In genomic region chr12:54967461-54967860, GRCh38 we compare ENCODE assay signal across 16 cellular contexts. TPM values are rescaled to one million over a fixed set of nuclear protein-coding genes. Genes with fewer than 3 reads are reported as not detected.
A peak's percentile ranks its signal among the peaks of the same experiment; 100 is the strongest.
DNase-seq lines count a peak whose midpoint lies in the region; FAIRE-seq and TF ChIP-seq lines count a peak whose summit lies in the region.
"Had no signal": no experiment of that assay in that cellular context is flagged by ENCODE, and none has a peak within 500 bp of the region (broad histone marks: within the 10 kb centered on the region; RNA-seq: fewer than 3 reads in every experiment).

No MANE protein-coding gene starts in this region.

- no peak for FAIRE-seq in endothelial cell of umbilical vein (lab: Jason Lieb, UNC)
- FAIRE-seq: GM12878 had no signal

- POLR2A ChIA-PET in activated CD4-positive, alpha-beta memory T cell treated with anti-CD3 and anti-CD28 coated beads for 36 hours (lab: Charles Lee) = no interaction called here
- POLR2A ChIA-PET in endothelial cell of umbilical vein (lab: Charles Lee) = no interaction called here

- no peak for TF ChIP-seq EP300 in stomach (IDR thresholded peaks at IDR 0.05)

- H3K4me1 Mint-ChIP-seq in activated naive CD4-positive, alpha-beta T cell treated with anti-CD3 and anti-CD28 coated beads for 36 hours (ENCODE audit: low read depth) = peaks cover 78% of the 10 kb centered on the region
- H3K4me1 Mint-ChIP-seq in activated CD4-positive, alpha-beta memory T cell treated with anti-CD3 and anti-CD28 coated beads for 36 hours (ENCODE audit: low read depth) = peaks cover 73% of the 10 kb centered on the region

- H3K4me2 ChIP-seq in endothelial cell of umbilical vein (ENCODE audit: insufficient read depth, low read length) = no peak overlapping the region

- H3K4me3 Mint-ChIP-seq in activated naive CD4-positive, alpha-beta T cell treated with anti-CD3 and anti-CD28 coated beads for 36 hours = no peak overlapping the region
- H3K4me3 Mint-ChIP-seq in activated CD4-positive, alpha-beta memory T cell treated with anti-CD3 and anti-CD28 coated beads for 36 hours = no peak overlapping the region

- intact Hi-C loops in activated naive CD4-positive, alpha-beta T cell treated with anti-CD3 and anti-CD28 coated beads for 36 hours (cut with micrococcal nuclease) = no loop called here
- intact Hi-C loops in activated CD4-positive, alpha-beta memory T cell treated with anti-CD3 and anti-CD28 coated beads for 36 hours (cut with micrococcal nuclease) = loop anchor here (1.0 kb wide), 1 partner anchor 17 kb away; the partner anchor contains the start of gene TESPA1
- intact Hi-C loops in endothelial cell of umbilical vein (cut with micrococcal nuclease) (no loop called here), stomach (cut with DNase I; ENCODE audit: low total_unique reads) (no loop called here), posterior cingulate gyrus (cut with DNase I) (no loop called here)

- H3K9me1 ChIP-seq in endothelial cell of umbilical vein (replicated peaks; ENCODE audit: control insufficient read depth, extremely low read depth, insufficient read depth, low read length) = no peaks in the 10 kb centered on the region

- H2AFZ ChIP-seq in endothelial cell of umbilical vein (ENCODE audit: low read depth, low read length) = no peak overlapping the region

- TF ChIP-seq CTCF in endothelial cell of umbilical vein (IDR thresholded peaks at IDR 0.05; ENCODE audit: extremely low read depth in 1 of 2, insufficient read depth in 1 of 2, low read depth in 1 of 2, low read length in 2 of 2) (no peak), stomach (IDR thresholded peaks at IDR 0.05) (no peak)

- H3K9ac ChIP-seq in endothelial cell of umbilical vein (replicated peaks; ENCODE audit: extremely low read depth, insufficient read depth, low read length) = no peak overlapping the region

- H4K20me1 ChIP-seq in endothelial cell of umbilical vein (replicated peaks; ENCODE audit: control insufficient read depth, extremely low read depth, insufficient read depth, low read length) = no peaks in the 10 kb centered on the region

- H3K9me3 ChIP-seq in endothelial cell of umbilical vein (replicated peaks; ENCODE audit: control insufficient read depth, insufficient read depth, low read length) (no peaks in the 10 kb centered on the region), stomach (no peaks in the 10 kb centered on the region)
- H3K9me3 ChIP-seq: ovary had no signal

- peaks cover 59% of the 10 kb centered on the region for H3K36me3 Mint-ChIP-seq in activated naive CD4-positive, alpha-beta T cell treated with anti-CD3 and anti-CD28 coated beads for 36 hours (ENCODE audit: low read depth)
- peaks cover 73% of the 10 kb centered on the region for H3K36me3 Mint-ChIP-seq in activated CD4-positive, alpha-beta memory T cell treated with anti-CD3 and anti-CD28 coated beads for 36 hours

- CTCF ChIA-PET in activated naive CD4-positive, alpha-beta T cell treated with anti-CD3 and anti-CD28 coated beads for 36 hours (lab: Charles Lee) = interaction anchor here (1.0 to 1.4 kb wide), 2 partner anchors 10 to 25 kb away, joined by 3 to 12 read pairs; no protein-coding TSS in a partner anchor
- CTCF ChIA-PET in activated CD4-positive, alpha-beta memory T cell treated with anti-CD3 and anti-CD28 coated beads for 36 hours (lab: Charles Lee) = interaction anchor here (1.6 to 10.0 kb wide), 2 partner anchors 9 to 25 kb away, joined by 5 to 55 read pairs; no protein-coding TSS in a partner anchor
- CTCF ChIA-PET in endothelial cell of umbilical vein (lab: Charles Lee) = no interaction called here

- no TSS peak for BruUV-seq in endothelial cell of umbilical vein (replicated peaks; lab: Mats Ljungman, UMichigan)

- H3K9me3 Mint-ChIP-seq in activated naive CD4-positive, alpha-beta T cell treated with anti-CD3 and anti-CD28 coated beads for 36 hours = no peaks in the 10 kb centered on the region
- H3K9me3 Mint-ChIP-seq in activated CD4-positive, alpha-beta memory T cell treated with anti-CD3 and anti-CD28 coated beads for 36 hours = no peaks in the 10 kb centered on the region

- H3K4me3 ChIP-seq in endothelial cell of umbilical vein (replicated peaks in 1 of 3; ENCODE audit: insufficient read depth in 1 of 3, low read depth in 1 of 3, low read length in 3 of 3) (no peak overlapping the region), stomach (no peak overlapping the region)
- H3K4me3 ChIP-seq: GM12878, ovary had no signal

- H3K27ac Mint-ChIP-seq in activated naive CD4-positive, alpha-beta T cell treated with anti-CD3 and anti-CD28 coated beads for 36 hours = peak overlapping the region; percentile 33
- peak overlapping the region; percentile 60 for H3K27ac Mint-ChIP-seq in activated CD4-positive, alpha-beta memory T cell treated with anti-CD3 and anti-CD28 coated beads for 36 hours

- peak; percentile 47 for DNase-seq in activated naive CD4-positive, alpha-beta T cell treated with anti-CD3 and anti-CD28 coated beads for 36 hours
- no peak for DNase-seq in activated naive CD4-positive, alpha-beta T cell treated with anti-CD3 and anti-CD28 coated beads, Interleukin-2, amount 50 U/mL, for 16 hours
- peak; percentile 24 for DNase-seq in activated CD4-positive, alpha-beta memory T cell treated with anti-CD3 and anti-CD28 coated beads for 36 hours
- DNase-seq in endothelial cell of umbilical vein (ENCODE audit: low read depth, low spot score) (peak; percentile 36), stomach (peak; percentile 33), posterior cingulate gyrus (no peak), germinal center (ENCODE audit: low spot score) (no peak)
- no peak for DNase-seq in stimulated activated CD4-positive, alpha-beta T cell treated with anti-CD3 and anti-CD28 coated beads, Interleukin-4, amount 100 ng/mL, for 1 hour
- DNase-seq: activated effector memory CD4-positive, alpha-beta T cell treated with Interleukin-2 at 50 U/mL for 16 hours; DMS53; IMR-90; NCI-H526; stimulated activated CD4-positive, alpha-beta T cell treated with anti-CD3 and anti-CD28 coated beads, Interleukin-15, amount 100 ng/mL, for 24 hours had no signal

- H3K36me3 ChIP-seq in endothelial cell of umbilical vein (ENCODE audit: control insufficient read depth in 2 of 2, extremely low read depth in 1 of 2, insufficient read depth in 2 of 2, low read length in 2 of 2) (no peaks in the 10 kb centered on the region), stomach (no peaks in the 10 kb centered on the region)
- H3K36me3 ChIP-seq: ovary had no signal

- peaks cover 0 to 8% of the 10 kb centered on the region in 2 experiments for H3K27me3 ChIP-seq in endothelial cell of umbilical vein (ENCODE audit: control insufficient read depth in 2 of 2, insufficient read depth in 2 of 2, low read length in 2 of 2)
- no peaks in the 10 kb centered on the region for H3K27me3 ChIP-seq in stomach
- H3K27me3 ChIP-seq: ovary had no signal

- H3K27me3 Mint-ChIP-seq in activated naive CD4-positive, alpha-beta T cell treated with anti-CD3 and anti-CD28 coated beads for 36 hours (ENCODE audit: low read depth) = no peaks in the 10 kb centered on the region
- no peaks in the 10 kb centered on the region for H3K27me3 Mint-ChIP-seq in activated CD4-positive, alpha-beta memory T cell treated with anti-CD3 and anti-CD28 coated beads for 36 hours

- WGBS in stomach, 5 donors = 14 to 30% (median 29%) methylated on average over 2 of the region's 2 CpGs

- no peaks in the 10 kb centered on the region for H3K4me1 ChIP-seq in endothelial cell of umbilical vein (ENCODE audit: control insufficient read depth, extremely low read depth, insufficient read depth, low read length)
- H3K4me1 ChIP-seq in stomach = peaks cover 0 to 5% (median 2%) of the 10 kb centered on the region in 4 donors

- H3K79me2 ChIP-seq in endothelial cell of umbilical vein (ENCODE audit: control insufficient read depth, insufficient read depth, low read length) = no peaks in the 10 kb centered on the region

- no peak overlapping the region for H3K27ac ChIP-seq in endothelial cell of umbilical vein (ENCODE audit: insufficient read depth, low read depth, low read length)
- H3K27ac ChIP-seq in stomach = no peak overlapping the region
- H3K27ac ChIP-seq: ovary had no signal

- dilution Hi-C loops in endothelial cell of umbilical vein (cut with MboI; ENCODE audit: extremely low pct_ligation_motif_present, low sequenced_read_pairs) = no loop called here

- TF ChIP-seq POLR2A in endothelial cell of umbilical vein (IDR thresholded peaks at IDR 0.05; ENCODE audit: low read depth, low read length) = no peak
- TF ChIP-seq POLR2A in stomach (IDR thresholded peaks at IDR 0.05) = no peak

TF ChIP-seq in endothelial cell of umbilical vein, 7 proteins besides CTCF, POLR2A, EP300 and RAD21 (continues in another document):
- TF ChIP-seq MYC (IDR thresholded peaks at IDR 0.05; ENCODE audit: low read depth, low read length) = no peak
- TF ChIP-seq GATA2 (IDR thresholded peaks at IDR 0.05; ENCODE audit: insufficient read depth, insufficient read length, low read depth, low read length) = no peak

RNA-seq across cellular contexts. Expression of gene TESPA1, which starts 17.1 kb away (rescaled TPM):
- 10 to 100 TPM; 43.9 to 45.1 TPM for total RNA-seq in activated naive CD4-positive, alpha-beta T cell treated with anti-CD3 and anti-CD28 coated beads for 36 hours
- total RNA-seq in activated CD4-positive, alpha-beta memory T cell treated with anti-CD3 and anti-CD28 coated beads for 36 hours = 10 to 100 TPM; 73.9 to 74.8 TPM
- not detected in 2 replicates for total RNA-seq in endothelial cell of umbilical vein
- not detected in 2 replicates for polyA plus RNA-seq in endothelial cell of umbilical vein
- not detected in 2 replicates for polyA plus RNA-seq in endothelial cell of umbilical vein (2011; cell fraction: cytosol; rRNA removed)
- polyA plus RNA-seq in endothelial cell of umbilical vein (2011; cell fraction: nucleus; rRNA removed) = not detected in 2 replicates
- polyA plus RNA-seq in endothelial cell of umbilical vein (2012) = not detected in 2 replicates
- polyA minus RNA-seq in endothelial cell of umbilical vein = not detected in 2 replicates
- not detected for polyA minus RNA-seq in endothelial cell of umbilical vein (2011; cell fraction: cytosol; rRNA and poly(A)+ RNA removed)
- not detected in 2 replicates for polyA minus RNA-seq in endothelial cell of umbilical vein (2011; cell fraction: nucleus; rRNA and poly(A)+ RNA removed)
- total RNA-seq in stomach = 1 to 10 TPM in 1 of 5 donors, not detected in 4; 1.7 TPM
- polyA plus RNA-seq in stomach = 1 to 10 TPM in 1 of 3 donors, under 1 TPM in 2; 0.81 to 2.6 (median 0.83) TPM
- total RNA-seq: IMR-90 had no signal
- polyA plus RNA-seq: IMR-90 had no signal

RNA-seq across cellular contexts. Expression of gene NEUROD4, which starts 52.3 kb away (rescaled TPM):
- total RNA-seq in activated naive CD4-positive, alpha-beta T cell treated with anti-CD3 and anti-CD28 coated beads for 36 hours = not detected
- total RNA-seq in activated CD4-positive, alpha-beta memory T cell treated with anti-CD3 and anti-CD28 coated beads for 36 hours = not detected
- total RNA-seq in endothelial cell of umbilical vein = not detected in 2 replicates
- not detected in 2 replicates for polyA plus RNA-seq in endothelial cell of umbilical vein
- polyA plus RNA-seq in endothelial cell of umbilical vein (2011; cell fraction: cytosol; rRNA removed) = not detected in 2 replicates
- not detected in 2 replicates for polyA plus RNA-seq in endothelial cell of umbilical vein (2011; cell fraction: nucleus; rRNA removed)
- polyA plus RNA-seq in endothelial cell of umbilical vein (2012) = not detected in 2 replicates
- polyA minus RNA-seq in endothelial cell of umbilical vein = not detected in 2 replicates
- not detected for polyA minus RNA-seq in endothelial cell of umbilical vein (2011; cell fraction: cytosol; rRNA and poly(A)+ RNA removed)
- not detected in 2 replicates for polyA minus RNA-seq in endothelial cell of umbilical vein (2011; cell fraction: nucleus; rRNA and poly(A)+ RNA removed)
- not detected for total RNA-seq in stomach
- polyA plus RNA-seq in stomach = not detected
- total RNA-seq: GM12878, IMR-90, mesenteric fat pad, ovary had no signal
- polyA plus RNA-seq: IMR-90, ovary had no signal

Comparison
In these comparisons a context has a peak if more than half of its experiments do, and no peak if none do; other contexts are left out.
1. DNase-seq: peak in activated naive CD4-positive, alpha-beta T cell treated with anti-CD3 and anti-CD28 coated beads for 36 hours (single experiment), activated CD4-positive, alpha-beta memory T cell treated with anti-CD3 and anti-CD28 coated beads for 36 hours (single experiment), endothelial cell of umbilical vein (single experiment) and stomach (single experiment); none in activated naive CD4-positive, alpha-beta T cell treated with anti-CD3 and anti-CD28 coated beads, Interleukin-2, amount 50 U/mL, for 16 hours (single experiment), posterior cingulate gyrus (0 of 10), stimulated activated CD4-positive, alpha-beta T cell treated with anti-CD3 and anti-CD28 coated beads, Interleukin-4, amount 100 ng/mL, for 1 hour (single experiment) and germinal center (single experiment).
2. RNA of gene TESPA1, which starts 17.1 kb away (total RNA-seq): 73.9 to 74.8 TPM in activated CD4-positive, alpha-beta memory T cell treated with anti-CD3 and anti-CD28 coated beads for 36 hours and 43.9 to 45.1 TPM in activated naive CD4-positive, alpha-beta T cell treated with anti-CD3 and anti-CD28 coated beads for 36 hours; not detected in endothelial cell of umbilical vein and 1.7 TPM in stomach; every median in the first group is over 10 times any median in the second.